24 cellular contexts compared by ENCODE assay signal in genomic region chr3:142943870-142944269, GRCh38. TPM values are rescaled to one million over a fixed set of nuclear protein-coding genes. Genes with fewer than 3 reads are reported as not detected.
A peak's percentile ranks its signal among the peaks of the same experiment; 100 is the strongest.
DNase-seq lines count a peak whose midpoint lies in the region; ATAC-seq and TF ChIP-seq lines count a peak whose summit lies in the region.
"Had no signal": no experiment of that assay in that cellular context is flagged by ENCODE, and none has a peak within 500 bp of the region (broad histone marks: within the 10 kb centered on the region; RNA-seq: fewer than 3 reads in every experiment).

No MANE protein-coding gene starts in this region.

- H3K36me3 Mint-ChIP-seq in activated CD4-positive, alpha-beta memory T cell treated with anti-CD3 and anti-CD28 coated beads, Interleukin-2, amount 10 ng/mL, durations not matched to agents 7 days and 5 days (ENCODE audit: low read depth) = no peaks in the 10 kb centered on the region
- H3K36me3 Mint-ChIP-seq: brain, immature natural killer cell, type B pancreatic cell had no signal

- H3K4me1 Mint-ChIP-seq in activated CD4-positive, alpha-beta memory T cell treated with anti-CD3 and anti-CD28 coated beads, Interleukin-2, amount 10 ng/mL, durations not matched to agents 7 days and 5 days = peaks cover 26% of the 10 kb centered on the region

- no peaks in the 10 kb centered on the region for H3K27me3 ChIP-seq in right lobe of liver
- H3K27me3 ChIP-seq: Peyer's patch had no signal

- POLR2A ChIA-PET in activated CD4-positive, alpha-beta memory T cell treated with anti-CD3 and anti-CD28 coated beads, Interleukin-2, amount 10 ng/mL, durations not matched to agents 7 days and 5 days (lab: Charles Lee) = interaction anchor here (0.7 to 2.3 kb wide), 3 partner anchors 20 to 366 kb away, joined by 3 to 32 read pairs (median 4); partner anchors contain the start of genes ATR, PAQR9 and U2SURP
- POLR2A ChIA-PET in GM10248 (lab: Yijun Ruan, JAX) = no interaction called here

- TF ChIP-seq POLR2A in right lobe of liver (IDR thresholded peaks at IDR 0.05) = no peak

- peak; percentile 56 to 73 for ATAC-seq in activated CD4-positive, CD25-positive, alpha-beta regulatory T cell treated with anti-CD3 and anti-CD28 coated beads, Interleukin-2, amount 50 U/mL, for 24 hours
- ATAC-seq in GM19395 (IDR thresholded peaks at IDR 0.05; ENCODE audit: unreplicated experiment) = peak; percentile 15
- ATAC-seq in right lobe of liver = no peak

- CTCF ChIA-PET in activated CD4-positive, alpha-beta memory T cell treated with anti-CD3 and anti-CD28 coated beads, Interleukin-2, amount 10 ng/mL, durations not matched to agents 7 days and 5 days (lab: Charles Lee) = interaction anchor here (0.9 to 2.2 kb wide), 3 partner anchors 13 to 115 kb away, joined by 3 to 8 read pairs (median 4); no protein-coding TSS in a partner anchor
- CTCF ChIA-PET in GM10248 (lab: Yijun Ruan, JAX) = interaction anchor here (1.3 to 2.4 kb wide), 2 partner anchors 13 to 115 kb away, joined by 5 to 8 read pairs; no protein-coding TSS in a partner anchor

- H3K36me3 ChIP-seq in right lobe of liver = no peaks in the 10 kb centered on the region
- H3K36me3 ChIP-seq: neutrophil, Peyer's patch, spleen had no signal

- peak overlapping the region; percentile 16 for H3K27ac Mint-ChIP-seq in activated CD4-positive, alpha-beta memory T cell treated with anti-CD3 and anti-CD28 coated beads, Interleukin-2, amount 10 ng/mL, durations not matched to agents 7 days and 5 days
- H3K27ac Mint-ChIP-seq: brain, type B pancreatic cell had no signal

- in situ Hi-C loops in GM13976 (cut with MboI; ENCODE audit: low sequenced_read_pairs, unreplicated experiment) = no loop called here

- H3K4me1 ChIP-seq in right lobe of liver = peaks cover 0 to 53% (median 16%) of the 10 kb centered on the region in 4 donors
- H3K4me1 ChIP-seq: Peyer's patch had no signal

- no peak overlapping the region for H3K4me3 ChIP-seq in right lobe of liver
- H3K4me3 ChIP-seq: coronary artery, Peyer's patch had no signal

- peak overlapping the region; percentile 31 to 68 (median 38) for H3K27ac ChIP-seq in right lobe of liver
- H3K27ac ChIP-seq: coronary artery, KMS-11, neutrophil, Peyer's patch had no signal

- DNase-seq in activated CD4-positive, CD25-positive, alpha-beta regulatory T cell treated with anti-CD3 and anti-CD28 coated beads, Interleukin-2, amount 50 U/mL, for 72 hours = no peak
- no peak for DNase-seq in activated CD4-positive, alpha-beta memory T cell treated with anti-CD3 and anti-CD28 coated beads, Interleukin-2, amount 10 ng/mL, durations not matched to agents 7 days and 5 days
- DNase-seq in right lobe of liver (no peak), GM10248 (ENCODE audit: extremely low spot score) (no peak), GM13976 (ENCODE audit: low spot score) (no peak), DMS53 treated with DMSO at 0.1 percent for 48 hours (lab: John Stamatoyannopoulos, UW; ENCODE audit: unreplicated experiment) (no peak)
- DNase-seq: 8988T, activated gamma-delta T cell, immature natural killer cell, NCI-H2029, NCI-H446 treated with DMSO at 0.1 percent for 48 hours, Peyer's patch, SK-N-SH, spleen had no signal

- no peaks in the 10 kb centered on the region for H3K9me3 ChIP-seq in right lobe of liver
- H3K9me3 ChIP-seq: neutrophil, Peyer's patch, SK-N-SH, spleen had no signal

- peaks cover 6% of the 10 kb centered on the region for H3K27me3 Mint-ChIP-seq in activated CD4-positive, alpha-beta memory T cell treated with anti-CD3 and anti-CD28 coated beads, Interleukin-2, amount 10 ng/mL, durations not matched to agents 7 days and 5 days

- peak overlapping the region; percentile 64 for H3K4me3 Mint-ChIP-seq in activated CD4-positive, alpha-beta memory T cell treated with anti-CD3 and anti-CD28 coated beads, Interleukin-2, amount 10 ng/mL, durations not matched to agents 7 days and 5 days
- H3K4me3 Mint-ChIP-seq: brain, type B pancreatic cell had no signal

- H3K9me3 Mint-ChIP-seq in activated CD4-positive, alpha-beta memory T cell treated with anti-CD3 and anti-CD28 coated beads, Interleukin-2, amount 10 ng/mL, durations not matched to agents 7 days and 5 days = no peaks in the 10 kb centered on the region
- H3K9me3 Mint-ChIP-seq: brain, type B pancreatic cell had no signal

- intact Hi-C loops in right lobe of liver (cut with DNase I) = no loop called here

- no peak for TF ChIP-seq CTCF in right lobe of liver (IDR thresholded peaks at IDR 0.05)
- no peak for TF ChIP-seq CTCF in GM10248 (IDR thresholded peaks at IDR 0.05; ENCODE audit: control extremely low read depth, extremely low read depth, low read depth, missing control alignments)
- no peak for TF ChIP-seq CTCF in GM13976 (IDR thresholded peaks at IDR 0.05; ENCODE audit: borderline replicate concordance, control extremely low read depth, extremely low read depth, insufficient read depth, missing control alignments)

RNA-seq across cellular contexts. Expression of gene PAQR9, which starts 19.6 kb away (rescaled TPM):
- total RNA-seq in activated CD4-positive, alpha-beta memory T cell treated with anti-CD3 and anti-CD28 coated beads, Interleukin-2, amount 10 ng/mL, durations not matched to agents 7 days and 5 days = not detected
- total RNA-seq in right lobe of liver = 10 to 100 TPM; 10.2 to 18.6 (median 12.6) TPM
- total RNA-seq: endothelial cell of umbilical vein, G401, lower leg skin, Peyer's patch had no signal

RNA-seq across cellular contexts. Expression of gene PCOLCE2, which starts 55.0 kb away (rescaled TPM):
- total RNA-seq in activated CD4-positive, alpha-beta memory T cell treated with anti-CD3 and anti-CD28 coated beads, Interleukin-2, amount 10 ng/mL, durations not matched to agents 7 days and 5 days = under 1 TPM in 1 of 2 experiments, not detected in 1; 0.38 TPM
- total RNA-seq in right lobe of liver = 1 to 10 TPM; 1.8 to 9.7 (median 3.8) TPM
- total RNA-seq: endothelial cell of umbilical vein had no signal

RNA-seq across cellular contexts. Expression of gene U2SURP, which starts 57.5 kb away (rescaled TPM):
- total RNA-seq in activated CD4-positive, alpha-beta memory T cell treated with anti-CD3 and anti-CD28 coated beads, Interleukin-2, amount 10 ng/mL, durations not matched to agents 7 days and 5 days = 100 to 1,000 TPM; 106 to 120 TPM
- 10 to 100 TPM; 19.1 to 34.5 (median 26.9) TPM for total RNA-seq in right lobe of liver

Comparison
In these comparisons a context has a peak if more than half of its experiments do, and no peak if none do; other contexts are left out.
1. ATAC-seq: peak in activated CD4-positive, CD25-positive, alpha-beta regulatory T cell treated with anti-CD3 and anti-CD28 coated beads, Interleukin-2, amount 50 U/mL, for 24 hours (2 of 2) and GM19395 (single experiment); none in right lobe of liver (0 of 4).
2. RNA of gene PAQR9, which starts 19.6 kb away (total RNA-seq): 10.2 to 18.6 TPM in right lobe of liver; not detected in activated CD4-positive, alpha-beta memory T cell treated with anti-CD3 and anti-CD28 coated beads, Interleukin-2, amount 10 ng/mL, durations not matched to agents 7 days and 5 days; every median in the first group is over 10 times any median in the second.